8 cellular contexts compared by ENCODE assay signal in the genomic region with DNA sequence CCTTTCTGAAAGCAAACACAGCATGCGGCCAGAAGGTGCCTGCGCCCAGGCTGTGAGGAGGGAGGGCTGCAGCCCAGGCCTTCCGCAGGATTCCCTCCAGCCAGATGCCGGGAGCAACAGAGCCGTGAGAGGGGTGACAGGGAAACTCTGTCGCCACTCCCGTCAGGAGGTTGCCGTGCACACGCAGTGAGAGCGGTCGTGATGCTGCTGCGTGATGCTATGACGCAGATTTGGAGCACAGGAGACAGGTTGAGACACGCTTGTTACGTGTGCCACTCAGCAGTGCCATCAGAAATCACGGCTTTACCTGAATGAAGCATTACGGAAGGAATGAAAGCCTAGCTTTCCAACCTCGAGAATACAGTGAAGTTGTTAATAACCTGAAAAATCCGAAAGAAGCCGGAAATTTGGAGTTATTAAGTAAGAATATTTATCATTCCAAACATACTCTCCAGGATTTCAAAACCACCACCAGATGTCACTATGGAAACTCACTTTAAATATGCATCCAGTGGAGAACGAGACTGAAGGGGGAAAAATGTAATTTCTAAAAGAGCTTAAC. TPM values are rescaled to one million over a fixed set of nuclear protein-coding genes. Genes with fewer than 3 reads are reported as not detected.
DNase-seq lines count a peak whose midpoint lies in the region; ATAC-seq and TF ChIP-seq lines count a peak whose summit lies in the region.

No MANE protein-coding gene starts in this region.

- WGBS in mesendoderm (ENCODE audit: extremely low coverage, insufficient coverage, low lambda C conversion rate), result no CpG with 5 or more reads among the region's 21 CpGs

- no peak overlapping the region for H4K5ac ChIP-seq in mesendoderm (ENCODE audit: low read length)

- H3K4me1 ChIP-seq in endocrine pancreas (ENCODE audit: control insufficient read depth, insufficient read depth, low read length) (no peaks in the 10 kb centered on the region), mesendoderm (ENCODE audit: control insufficient read depth, low read depth, low read length) (peaks cover 6% of the 10 kb centered on the region)

- DNase-seq in NCI-H1092 (lab: John Stamatoyannopoulos, UW), result peak; percentile 4
- DNase-seq in mesendoderm, result peak; percentile 58
- DNase-seq in CD1c-positive myeloid dendritic cell (ENCODE audit: extremely low spot score), result no peak
- DNase-seq in DMS79 (lab: John Stamatoyannopoulos, UW), result no peak
- no peak for DNase-seq in NK-92 treated with Interleukin-12 subunit alpha and Interleukin-12 subunit beta, amount 100 ng/mL, for 24 hours (lab: John Stamatoyannopoulos, UW)

- no peak overlapping the region for H2BK5ac ChIP-seq in mesendoderm (ENCODE audit: low read length)

- no peak overlapping the region for H3K4ac ChIP-seq in mesendoderm (ENCODE audit: low read depth, low read length)

- H3K36me3 ChIP-seq in endocrine pancreas (ENCODE audit: control insufficient read depth, insufficient read depth, low read length) (no peaks in the 10 kb centered on the region), mesendoderm (ENCODE audit: control insufficient read depth, insufficient read depth, low read length) (no peaks in the 10 kb centered on the region)

- peak; percentile 66 for TF ChIP-seq CTCF in C4-2B (conservative IDR thresholded peaks at IDR 0.05)

- H2BK15ac ChIP-seq in mesendoderm (replicated peaks; ENCODE audit: low read depth), result no peak overlapping the region

- H2BK120ac ChIP-seq in mesendoderm (ENCODE audit: low read depth, low read length), result no peak overlapping the region

- no peak overlapping the region for H3K18ac ChIP-seq in mesendoderm (ENCODE audit: low read length)

- peak overlapping the region; percentile 79 for H3K56ac ChIP-seq in mesendoderm (ENCODE audit: low read length)

- no peak overlapping the region for H2AK5ac ChIP-seq in mesendoderm (ENCODE audit: low read length)

- H3K27me3 ChIP-seq in endocrine pancreas (ENCODE audit: control insufficient read depth, insufficient read depth, low read length), result no peaks in the 10 kb centered on the region
- H3K27me3 ChIP-seq in mesendoderm (ENCODE audit: insufficient read depth, low read length, poor library complexity), result no peaks in the 10 kb centered on the region

- no peak overlapping the region for H4K8ac ChIP-seq in mesendoderm (ENCODE audit: low read depth, low read length)

- H3K9me3 ChIP-seq in endocrine pancreas (ENCODE audit: control insufficient read depth, low read length), result no peaks in the 10 kb centered on the region

- H3K9ac ChIP-seq in endocrine pancreas (ENCODE audit: control insufficient read depth, insufficient read depth, low read length) (no peak overlapping the region), mesendoderm (ENCODE audit: low read length) (peak overlapping the region; percentile 50)

- H3K4me3 ChIP-seq in endocrine pancreas (ENCODE audit: control insufficient read depth, insufficient read depth, low read length) (peak overlapping the region; percentile 72), mesendoderm (ENCODE audit: low read length) (no peak overlapping the region)

- peaks cover 11% of the 10 kb centered on the region for H3K79me1 ChIP-seq in mesendoderm (ENCODE audit: low read length)

- H3K27ac ChIP-seq in C4-2B (no peak overlapping the region), mesendoderm (ENCODE audit: low read depth, low read length) (no peak overlapping the region)

- H3K23ac ChIP-seq in mesendoderm (ENCODE audit: low read length), result no peak overlapping the region

- H3K79me2 ChIP-seq in mesendoderm (ENCODE audit: control insufficient read depth, insufficient read depth, low read length), result peaks cover 7% of the 10 kb centered on the region

- no peak for ATAC-seq in GM21528 (IDR thresholded peaks at IDR 0.05; ENCODE audit: low FRiP score, unreplicated experiment)

- H3K4me2 ChIP-seq in mesendoderm (ENCODE audit: low read length), result peak overlapping the region; percentile 64

RNA-seq across cellular contexts. Expression of gene FAT1, which starts 54.4 kb away (rescaled TPM):
- 32.3 TPM for polyA plus RNA-seq in mesendoderm (2013, experiment 1 of 2)
- 29.4 TPM for polyA plus RNA-seq in mesendoderm (2013, experiment 2 of 2)

Comparison
In these comparisons a context has a peak if more than half of its experiments do, and no peak if none do; other contexts are left out.
1. DNase-seq: peak in NCI-H1092 (single experiment) and mesendoderm (single experiment); none in CD1c-positive myeloid dendritic cell (single experiment), DMS79 (single experiment) and NK-92 treated with Interleukin-12 subunit alpha and Interleukin-12 subunit beta, amount 100 ng/mL, for 24 hours (single experiment).